Comparison of ENCODE assay signal across 9 cellular contexts in genomic region chr11:61357233-61357893, GRCh38. TPM values are rescaled to one million over a fixed set of nuclear protein-coding genes. Genes with fewer than 3 reads are reported as not detected.
DNase-seq lines count a peak whose midpoint lies in the region; ATAC-seq, FAIRE-seq and TF ChIP-seq lines count a peak whose summit lies in the region.
"Had no signal": no experiment of that assay in that cellular context is flagged by ENCODE, and none has a peak within 500 bp of the region (broad histone marks: within the 10 kb centered on the region; RNA-seq: fewer than 3 reads in every experiment).

No MANE protein-coding gene starts in this region.

- H3K27me3 Mint-ChIP-seq in activated CD8-positive, alpha-beta T cell treated with anti-CD3 and anti-CD28 coated beads for 36 hours, result no peaks in the 10 kb centered on the region
- H3K27me3 Mint-ChIP-seq in activated CD8-positive, alpha-beta T cell treated with anti-CD3 and anti-CD28 coated beads, Interleukin-2, amount 10 ng/mL, durations not matched to agents 7 days and 5 days (ENCODE audit: low read depth), result no peaks in the 10 kb centered on the region

- TF ChIP-seq CTCF in activated CD8-positive, alpha-beta T cell treated with anti-CD3 and anti-CD28 coated beads for 36 hours (IDR thresholded peaks at IDR 0.05), result no peak
- no peak for TF ChIP-seq CTCF in transverse colon (IDR thresholded peaks at IDR 0.05)

- TF ChIP-seq EP300 in transverse colon (IDR thresholded peaks at IDR 0.05; ENCODE audit: low read depth), result no peak

- no peaks in the 10 kb centered on the region for H3K9me3 ChIP-seq in transverse colon
- H3K9me3 ChIP-seq: thoracic aorta had no signal

- TF ChIP-seq POLR2A in transverse colon (IDR thresholded peaks at IDR 0.05), result no peak

- DNase-seq in activated CD8-positive, alpha-beta T cell treated with anti-CD3 and anti-CD28 coated beads for 36 hours, result no peak
- no peak for DNase-seq in activated CD8-positive, alpha-beta T cell treated with anti-CD3 and anti-CD28 coated beads, Interleukin-2, amount 10 ng/mL, durations not matched to agents 7 days and 5 days
- DNase-seq in RPMI8226, result peak; percentile 69
- no peak for DNase-seq in transverse colon
- no peak for DNase-seq in RCC 7860 (ENCODE audit: low spot score)
- no peak for DNase-seq in H7
- no peak for DNase-seq in activated CD4-positive, alpha-beta T cell treated with anti-CD3 and anti-CD28 coated beads for 4 hours

- no peak for ATAC-seq in activated CD8-positive, alpha-beta T cell treated with anti-CD3 and anti-CD28 coated beads for 36 hours
- ATAC-seq in activated CD8-positive, alpha-beta T cell treated with anti-CD3 and anti-CD28 coated beads, Interleukin-2, amount 10 ng/mL, durations not matched to agents 7 days and 5 days, result no peak
- peak; percentile 45 for ATAC-seq in HG02981 (IDR thresholded peaks at IDR 0.05; ENCODE audit: unreplicated experiment)

- H3K4me1 ChIP-seq in transverse colon, result peaks cover 0 to 64% (median 34%) of the 10 kb centered on the region in 4 donors

- H3K27ac ChIP-seq in transverse colon, result peak overlapping the region; percentile 14 to 53 (median 20)
- H3K27ac ChIP-seq: thoracic aorta had no signal

- intact Hi-C loops in activated CD8-positive, alpha-beta T cell treated with anti-CD3 and anti-CD28 coated beads for 36 hours (cut with micrococcal nuclease), result no loop called here
- intact Hi-C loops in transverse colon (cut with DNase I; ENCODE audit: low total_unique reads), result no loop called here

- peaks cover 32% of the 10 kb centered on the region for H3K4me1 Mint-ChIP-seq in activated CD8-positive, alpha-beta T cell treated with anti-CD3 and anti-CD28 coated beads for 36 hours (ENCODE audit: low read depth)
- peaks cover 22% of the 10 kb centered on the region for H3K4me1 Mint-ChIP-seq in activated CD8-positive, alpha-beta T cell treated with anti-CD3 and anti-CD28 coated beads, Interleukin-2, amount 10 ng/mL, durations not matched to agents 7 days and 5 days (ENCODE audit: low read depth)

- in situ Hi-C loops in transverse colon (cut with MboI; ENCODE audit: low pct_ligation_motif_present in 1 of 4, low pct_unique_long_range_greater_than_20kb in 1 of 4, low sequenced_read_pairs in 3 of 4), result no loop called here

- H3K36me3 ChIP-seq in transverse colon, result peaks cover 0 to 13% (median 3%) of the 10 kb centered on the region in 4 donors
- H3K36me3 ChIP-seq in H7 (replicated peaks; ENCODE audit: control insufficient read depth, insufficient read depth, low read length), result no peaks in the 10 kb centered on the region

- 86 to 88% methylated on average over 5 to 9 of the region's 9 CpGs for WGBS in transverse colon (ENCODE audit: low coverage in 1 of 2), 2 donors

- no peak overlapping the region for H3K4me3 Mint-ChIP-seq in activated CD8-positive, alpha-beta T cell treated with anti-CD3 and anti-CD28 coated beads for 36 hours
- no peak overlapping the region for H3K4me3 Mint-ChIP-seq in activated CD8-positive, alpha-beta T cell treated with anti-CD3 and anti-CD28 coated beads, Interleukin-2, amount 10 ng/mL, durations not matched to agents 7 days and 5 days

- H3K27me3 ChIP-seq in transverse colon (no peaks in the 10 kb centered on the region), H7 (ENCODE audit: control insufficient read depth, insufficient read depth, low read length) (no peaks in the 10 kb centered on the region)

- H3K4me3 ChIP-seq in transverse colon (no peak overlapping the region), H7 (ENCODE audit: insufficient read depth, low read depth, low read length) (no peak overlapping the region)
- H3K4me3 ChIP-seq: thoracic aorta had no signal

- no peak for FAIRE-seq in RCC 7860 (lab: Jason Lieb, UNC)

- H3K9me3 Mint-ChIP-seq in activated CD8-positive, alpha-beta T cell treated with anti-CD3 and anti-CD28 coated beads for 36 hours, result no peaks in the 10 kb centered on the region
- H3K9me3 Mint-ChIP-seq in activated CD8-positive, alpha-beta T cell treated with anti-CD3 and anti-CD28 coated beads, Interleukin-2, amount 10 ng/mL, durations not matched to agents 7 days and 5 days (ENCODE audit: insufficient read depth), result no peaks in the 10 kb centered on the region

- peak overlapping the region; percentile 55 for H3K27ac Mint-ChIP-seq in activated CD8-positive, alpha-beta T cell treated with anti-CD3 and anti-CD28 coated beads for 36 hours
- H3K27ac Mint-ChIP-seq in activated CD8-positive, alpha-beta T cell treated with anti-CD3 and anti-CD28 coated beads, Interleukin-2, amount 10 ng/mL, durations not matched to agents 7 days and 5 days, result no peak overlapping the region

- peaks cover 14% of the 10 kb centered on the region for H3K36me3 Mint-ChIP-seq in activated CD8-positive, alpha-beta T cell treated with anti-CD3 and anti-CD28 coated beads for 36 hours (ENCODE audit: low read depth)
- peaks cover 17% of the 10 kb centered on the region for H3K36me3 Mint-ChIP-seq in activated CD8-positive, alpha-beta T cell treated with anti-CD3 and anti-CD28 coated beads, Interleukin-2, amount 10 ng/mL, durations not matched to agents 7 days and 5 days (ENCODE audit: low read depth)

- CTCF ChIA-PET in activated CD8-positive, alpha-beta T cell treated with anti-CD3 and anti-CD28 coated beads for 36 hours (lab: Charles Lee), result interaction anchor here (1.4 to 16.8 kb wide), 3 partner anchors 19 to 103 kb away, joined by 3 to 181 read pairs (median 9); partner anchors contain the start of genes DDB1 and TKFC
- CTCF ChIA-PET in activated CD8-positive, alpha-beta T cell treated with anti-CD3 and anti-CD28 coated beads, Interleukin-2, amount 10 ng/mL, durations not matched to agents 7 days and 5 days (lab: Charles Lee), result interaction anchor here (1.4 to 4.3 kb wide), 3 partner anchors 22 to 36 kb away, joined by 4 to 39 read pairs (median 8); no protein-coding TSS in a partner anchor

- POLR2A ChIA-PET in activated CD8-positive, alpha-beta T cell treated with anti-CD3 and anti-CD28 coated beads for 36 hours (lab: Charles Lee), result interaction anchor here (0.8 to 1.8 kb wide), 4 partner anchors 23 to 453 kb away, joined by 3 to 6 read pairs (median 3); no protein-coding TSS in a partner anchor
- POLR2A ChIA-PET in activated CD8-positive, alpha-beta T cell treated with anti-CD3 and anti-CD28 coated beads, Interleukin-2, amount 10 ng/mL, durations not matched to agents 7 days and 5 days (lab: Charles Lee), result interaction anchor here (0.6 to 1.1 kb wide), 2 partner anchors 21 to 726 kb away, joined by 4 read pairs; no protein-coding TSS in a partner anchor

RNA-seq across cellular contexts. Expression of gene CYB561A3, which starts 4.3 kb away (rescaled TPM):
- 10 to 100 TPM; 32.4 to 33.5 TPM for total RNA-seq in activated CD8-positive, alpha-beta T cell treated with anti-CD3 and anti-CD28 coated beads for 36 hours
- 10 to 100 TPM; 53.2 to 55.6 TPM for total RNA-seq in activated CD8-positive, alpha-beta T cell treated with anti-CD3 and anti-CD28 coated beads, Interleukin-2, amount 10 ng/mL, durations not matched to agents 7 days and 5 days
- 100 to 1,000 TPM in 2 of 4 donors, 10 to 100 TPM in 2; 68.1 to 157 (median 93.6) TPM for total RNA-seq in transverse colon
- total RNA-seq in H7 (2014; rRNA removed; shearing (Covaris generic)), result 12.3 and 16.2 TPM in 2 replicates

RNA-seq across cellular contexts. Expression of gene TMEM138, which starts 4.8 kb away (rescaled TPM):
- total RNA-seq in activated CD8-positive, alpha-beta T cell treated with anti-CD3 and anti-CD28 coated beads for 36 hours, result 10 to 100 TPM; 38.6 to 47.0 TPM
- total RNA-seq in activated CD8-positive, alpha-beta T cell treated with anti-CD3 and anti-CD28 coated beads, Interleukin-2, amount 10 ng/mL, durations not matched to agents 7 days and 5 days, result 10 to 100 TPM; 57.4 to 57.5 TPM
- total RNA-seq in transverse colon, result 10 to 100 TPM; 27.9 to 51.6 (median 35.6) TPM
- total RNA-seq in H7 (2014; rRNA removed; shearing (Covaris generic)), result 23.9 and 33.9 TPM in 2 replicates

RNA-seq across cellular contexts. Expression of gene TKFC, which starts 24.3 kb away (rescaled TPM):
- 10 to 100 TPM; 79.1 to 86.3 TPM for total RNA-seq in activated CD8-positive, alpha-beta T cell treated with anti-CD3 and anti-CD28 coated beads for 36 hours
- total RNA-seq in activated CD8-positive, alpha-beta T cell treated with anti-CD3 and anti-CD28 coated beads, Interleukin-2, amount 10 ng/mL, durations not matched to agents 7 days and 5 days, result 10 to 100 TPM; 24.1 to 26.4 TPM
- 100 to 1,000 TPM in 1 of 4 donors, 10 to 100 TPM in 3; 32.9 to 103 (median 40.4) TPM for total RNA-seq in transverse colon
- total RNA-seq in H7 (2014; rRNA removed; shearing (Covaris generic)), result 84.5 and 102 TPM in 2 replicates

RNA-seq across cellular contexts. Expression of gene DDB1, which starts 24.5 kb away (rescaled TPM):
- 100 to 1,000 TPM; 269 to 270 TPM for total RNA-seq in activated CD8-positive, alpha-beta T cell treated with anti-CD3 and anti-CD28 coated beads for 36 hours
- total RNA-seq in activated CD8-positive, alpha-beta T cell treated with anti-CD3 and anti-CD28 coated beads, Interleukin-2, amount 10 ng/mL, durations not matched to agents 7 days and 5 days, result 100 to 1,000 TPM; 202 to 214 TPM
- total RNA-seq in transverse colon, result 100 to 1,000 TPM; 105 to 127 (median 123) TPM
- 256 and 260 TPM in 2 replicates for total RNA-seq in H7 (2014; rRNA removed; shearing (Covaris generic))

RNA-seq across cellular contexts. Expression of gene TMEM216, which starts 35.0 kb away (rescaled TPM):
- total RNA-seq in activated CD8-positive, alpha-beta T cell treated with anti-CD3 and anti-CD28 coated beads for 36 hours, result 1 to 10 TPM; 8.6 to 9.3 TPM
- total RNA-seq in activated CD8-positive, alpha-beta T cell treated with anti-CD3 and anti-CD28 coated beads, Interleukin-2, amount 10 ng/mL, durations not matched to agents 7 days and 5 days, result 1 to 10 TPM; 6.3 to 6.4 TPM
- total RNA-seq in transverse colon, result 10 to 100 TPM in 3 of 4 donors, 1 to 10 TPM in 1; 1.9 to 32.8 (median 14.6) TPM
- total RNA-seq in H7 (2014; rRNA removed; shearing (Covaris generic)), result 22.7 and 28.2 TPM in 2 replicates
